Comparison of ENCODE assay signal across 8 cellular contexts in genomic region chr10:71608863-71609768, GRCh38.
DNase-seq lines count a peak whose midpoint lies in the region; ATAC-seq and TF ChIP-seq lines count a peak whose summit lies in the region.

No MANE protein-coding gene starts in this region.

- DNase-seq in DMS79 (lab: John Stamatoyannopoulos, UW) (peak; percentile 47), LoVo (ENCODE audit: low spot score) (peak; percentile 68), SKM-1 treated with dmso at 0.1 percent for 144 hours (lab: John Stamatoyannopoulos, UW; ENCODE audit: unreplicated experiment) (peak; percentile 64), cardiac muscle cell (ENCODE audit: low read depth in 1 of 2, low spot score in 1 of 2) (peak; percentile 78 to 89), prostate gland (ENCODE audit: low spot score) (peak; percentile 79)
- DNase-seq in activated naive CD8-positive, alpha-beta T cell treated with anti-CD3 and anti-CD28 coated beads, Interleukin-2, amount 10 ng/mL, durations not matched to agents 7 days and 5 days: peak; percentile 76

- H3K9me3 ChIP-seq in cardiac muscle cell (ENCODE audit: low read depth) (no peaks in the 10 kb centered on the region), prostate gland (no peaks in the 10 kb centered on the region)

- no peak overlapping the region for H3K27ac Mint-ChIP-seq in activated naive CD8-positive, alpha-beta T cell treated with anti-CD3 and anti-CD28 coated beads, Interleukin-2, amount 10 ng/mL, durations not matched to agents 7 days and 5 days

- ATAC-seq in activated naive CD8-positive, alpha-beta T cell treated with anti-CD3 and anti-CD28 coated beads, Interleukin-2, amount 10 ng/mL, durations not matched to agents 7 days and 5 days (ENCODE audit: low read depth): peak; percentile 40
- ATAC-seq in HG02642 (IDR thresholded peaks at IDR 0.05; ENCODE audit: poor library complexity, unreplicated experiment) (no peak), GM21737 (IDR thresholded peaks at IDR 0.05; ENCODE audit: unreplicated experiment) (no peak)

- peak; percentile 93 for TF ChIP-seq CTCF in cardiac muscle cell (IDR thresholded peaks at IDR 0.05; ENCODE audit: low read depth, low read length)
- TF ChIP-seq CTCF in prostate gland (IDR thresholded peaks at IDR 0.05): peak; percentile 65 to 81 (median 78)

- no peak for TF ChIP-seq POLR2A in prostate gland (IDR thresholded peaks at IDR 0.05)

- no peak overlapping the region for H3K4me3 Mint-ChIP-seq in activated naive CD8-positive, alpha-beta T cell treated with anti-CD3 and anti-CD28 coated beads, Interleukin-2, amount 10 ng/mL, durations not matched to agents 7 days and 5 days

- H3K4me1 ChIP-seq in cardiac muscle cell (ENCODE audit: low read depth) (peaks cover 4% of the 10 kb centered on the region), prostate gland (replicated peaks) (no peaks in the 10 kb centered on the region)

- H3K9me3 Mint-ChIP-seq in activated naive CD8-positive, alpha-beta T cell treated with anti-CD3 and anti-CD28 coated beads, Interleukin-2, amount 10 ng/mL, durations not matched to agents 7 days and 5 days: no peaks in the 10 kb centered on the region

- H3K4me3 ChIP-seq in cardiac muscle cell: no peak overlapping the region
- H3K4me3 ChIP-seq in prostate gland: no peak overlapping the region

- peaks cover 6% of the 10 kb centered on the region for H3K27me3 Mint-ChIP-seq in activated naive CD8-positive, alpha-beta T cell treated with anti-CD3 and anti-CD28 coated beads, Interleukin-2, amount 10 ng/mL, durations not matched to agents 7 days and 5 days

- H3K36me3 ChIP-seq in cardiac muscle cell: no peaks in the 10 kb centered on the region
- H3K36me3 ChIP-seq in prostate gland: no peaks in the 10 kb centered on the region

- intact Hi-C loops in prostate gland (cut with DNase I): no loop called here

- POLR2A ChIA-PET in activated naive CD8-positive, alpha-beta T cell treated with anti-CD3 and anti-CD28 coated beads, Interleukin-2, amount 10 ng/mL, durations not matched to agents 7 days and 5 days (lab: Charles Lee): no interaction called here

- WGBS in prostate gland: 52% methylated on average over 19 of the region's 19 CpGs

- no peaks in the 10 kb centered on the region for H3K36me3 Mint-ChIP-seq in activated naive CD8-positive, alpha-beta T cell treated with anti-CD3 and anti-CD28 coated beads, Interleukin-2, amount 10 ng/mL, durations not matched to agents 7 days and 5 days

- peaks cover 4% of the 10 kb centered on the region for H3K4me1 Mint-ChIP-seq in activated naive CD8-positive, alpha-beta T cell treated with anti-CD3 and anti-CD28 coated beads, Interleukin-2, amount 10 ng/mL, durations not matched to agents 7 days and 5 days

- H3K27me3 ChIP-seq in cardiac muscle cell (no peaks in the 10 kb centered on the region), prostate gland (replicated peaks; ENCODE audit: insufficient read depth) (no peaks in the 10 kb centered on the region)

- no peak overlapping the region for H3K27ac ChIP-seq in cardiac muscle cell
- no peak overlapping the region for H3K27ac ChIP-seq in prostate gland
